In genomic region chr1:111045033-111045722, GRCh38 we compare ENCODE assay signal across 18 cellular contexts.
A peak's percentile ranks its signal among the peaks of the same experiment; 100 is the strongest.
DNase-seq lines count a peak whose midpoint lies in the region; ATAC-seq lines count a peak whose summit lies in the region.
"Had no signal": no experiment of that assay in that cellular context is flagged by ENCODE, and none has a peak within 500 bp of the region (broad histone marks: within the 10 kb centered on the region; RNA-seq: fewer than 3 reads in every experiment).

No MANE protein-coding gene starts in this region.

- H3K27ac Mint-ChIP-seq in stimulated activated memory B cell treated with anti-CD40 and anti-IgM and Interleukin-4, amounts not matched to agents 10 μg/mL and 1 μg/mL and 100 μg/mL, for 72 hours = no peak overlapping the region
- H3K27ac Mint-ChIP-seq: activated CD4-positive, alpha-beta memory T cell treated with anti-CD3 and anti-CD28 coated beads for 36 hours; activated naive CD8-positive, alpha-beta T cell treated with anti-CD3 and anti-CD28 coated beads, Interleukin-2, amount 50 U/mL, for 24 hours; CD4-positive, alpha-beta T cell had no signal

- peaks cover 12% of the 10 kb centered on the region for H3K9me3 Mint-ChIP-seq in stimulated activated memory B cell treated with anti-CD40 and anti-IgM and Interleukin-4, amounts not matched to agents 10 μg/mL and 1 μg/mL and 100 μg/mL, for 72 hours

- no peak overlapping the region for H3K4me3 Mint-ChIP-seq in stimulated activated memory B cell treated with anti-CD40 and anti-IgM and Interleukin-4, amounts not matched to agents 10 μg/mL and 1 μg/mL and 100 μg/mL, for 72 hours
- H3K4me3 Mint-ChIP-seq: activated CD4-positive, alpha-beta memory T cell treated with anti-CD3 and anti-CD28 coated beads for 36 hours; activated naive CD8-positive, alpha-beta T cell treated with anti-CD3 and anti-CD28 coated beads, Interleukin-2, amount 50 U/mL, for 24 hours; CD4-positive, alpha-beta T cell had no signal

- no peaks in the 10 kb centered on the region for H3K27me3 Mint-ChIP-seq in stimulated activated memory B cell treated with anti-CD40 and anti-IgM and Interleukin-4, amounts not matched to agents 10 μg/mL and 1 μg/mL and 100 μg/mL, for 72 hours

- peak; percentile 31 for DNase-seq in GM04503 (ENCODE audit: low read depth)
- peak; percentile 22 for DNase-seq in LoVo (ENCODE audit: low spot score)
- DNase-seq in fibroblast of peridontal ligament (ENCODE audit: extremely low read depth) = peak; percentile 45
- no peak for DNase-seq in iPS-NIHi7 (ENCODE audit: extremely low spot score)
- DNase-seq in ACHN = no peak
- DNase-seq: activated CD4-positive, alpha-beta memory T cell treated with anti-CD3 and anti-CD28 coated beads for 36 hours; activated naive CD8-positive, alpha-beta T cell treated with anti-CD3 and anti-CD28 coated beads, Interleukin-2, amount 50 U/mL, for 24 hours; CD4-positive, alpha-beta T cell; central memory CD4-positive, alpha-beta T cell; effector CD8-positive, alpha-beta T cell; H7; left colon; NCI-H146; stimulated activated CD4-positive, alpha-beta T cell treated with anti-CD3 and anti-CD28 coated beads, Interleukin-4, amount 100 ng/mL, for 24 hours; stimulated activated CD8-positive, alpha-beta memory T cell treated with anti-CD3 and anti-CD28 coated beads, Interleukin-4, amount 100 ng/mL, for 48 hours; SW 1271 had no signal

- in situ Hi-C loops in ACHN (cut with HindIII; ENCODE audit: low pct_ligation_motif_present, low pct_unique_long_range_greater_than_20kb, low sequenced_read_pairs) = no loop called here

- peak; percentile 27 for ATAC-seq in stimulated activated memory B cell treated with anti-CD40 and anti-IgM and Interleukin-4, amounts not matched to agents 10 μg/mL and 1 μg/mL and 100 μg/mL, for 72 hours
- ATAC-seq in GM19328 (IDR thresholded peaks at IDR 0.05; ENCODE audit: unreplicated experiment) = no peak
- ATAC-seq: activated naive CD8-positive, alpha-beta T cell treated with anti-CD3 and anti-CD28 coated beads, Interleukin-2, amount 50 U/mL, for 24 hours; left colon had no signal

- no peaks in the 10 kb centered on the region for H3K36me3 Mint-ChIP-seq in stimulated activated memory B cell treated with anti-CD40 and anti-IgM and Interleukin-4, amounts not matched to agents 10 μg/mL and 1 μg/mL and 100 μg/mL, for 72 hours
- H3K36me3 Mint-ChIP-seq: activated CD4-positive, alpha-beta memory T cell treated with anti-CD3 and anti-CD28 coated beads for 36 hours had no signal

- H3K4me1 Mint-ChIP-seq in stimulated activated memory B cell treated with anti-CD40 and anti-IgM and Interleukin-4, amounts not matched to agents 10 μg/mL and 1 μg/mL and 100 μg/mL, for 72 hours = peaks cover 16% of the 10 kb centered on the region

Comparison
In these comparisons a context has a peak if more than half of its experiments do, and no peak if none do; other contexts are left out.
1. DNase-seq: peak in GM04503 (single experiment), LoVo (single experiment) and fibroblast of peridontal ligament (single experiment); none in iPS-NIHi7 (single experiment) and ACHN (single experiment).